In genomic region chr7:151351027-151351426, GRCh38 we compare ENCODE assay signal across 8 cellular contexts. TPM values are rescaled to one million over a fixed set of nuclear protein-coding genes. Genes with fewer than 3 reads are reported as not detected.
DNase-seq lines count a peak whose midpoint lies in the region; ATAC-seq, FAIRE-seq and TF ChIP-seq lines count a peak whose summit lies in the region.

No MANE protein-coding gene starts in this region.

- no peaks in the 10 kb centered on the region for H3K27me3 Mint-ChIP-seq in activated naive CD4-positive, alpha-beta T cell treated with anti-CD3 and anti-CD28 coated beads, Interleukin-2, amount 50 U/mL, for 24 hours

- no peak overlapping the region for H3K4me2 ChIP-seq in hepatocyte

- no peaks in the 10 kb centered on the region for H3K27me3 ChIP-seq in spleen (replicated peaks in 1 of 7)
- no peaks in the 10 kb centered on the region for H3K27me3 ChIP-seq in hepatocyte

- H4K20me1 ChIP-seq in hepatocyte (ENCODE audit: insufficient read depth, poor library complexity, severe bottlenecking) = no peaks in the 10 kb centered on the region

- H3K79me2 ChIP-seq in hepatocyte = peaks cover 7% of the 10 kb centered on the region

- intact Hi-C loops in spleen (cut with DNase I; ENCODE audit: low total_unique reads) = loop anchor here (5.0 kb wide), 1 partner anchor 34 kb away; no protein-coding TSS in a partner anchor

- H3K4me3 ChIP-seq in spleen (peak overlapping the region in 1 of 8 donors; percentile 70), hepatocyte (no peak overlapping the region)

- 49 to 77% (median 61%) methylated on average over 7 to 8 of the region's 8 CpGs for WGBS in spleen, 5 donors
- 71% methylated on average over 8 of the region's 8 CpGs for WGBS in hepatocyte (ENCODE audit: low lambda C conversion rate, missing lambda C conversion rate)

- no peaks in the 10 kb centered on the region for H3K9me2 ChIP-seq in hepatocyte (replicated peaks; ENCODE audit: insufficient read depth)

- H3K4me1 Mint-ChIP-seq in activated naive CD4-positive, alpha-beta T cell treated with anti-CD3 and anti-CD28 coated beads, Interleukin-2, amount 50 U/mL, for 24 hours = peaks cover 73% of the 10 kb centered on the region

- no peak for ATAC-seq in GM18517 (IDR thresholded peaks at IDR 0.05; ENCODE audit: unreplicated experiment)

- H3K27ac Mint-ChIP-seq in activated naive CD4-positive, alpha-beta T cell treated with anti-CD3 and anti-CD28 coated beads, Interleukin-2, amount 50 U/mL, for 24 hours = peak overlapping the region; percentile 95

- H3K36me3 ChIP-seq in spleen = peaks cover 0 to 91% (median 56%) of the 10 kb centered on the region in 6 donors
- H3K36me3 ChIP-seq in hepatocyte (replicated peaks; ENCODE audit: insufficient read depth, low read depth) = no peaks in the 10 kb centered on the region

- H3K36me3 Mint-ChIP-seq in activated naive CD4-positive, alpha-beta T cell treated with anti-CD3 and anti-CD28 coated beads, Interleukin-2, amount 50 U/mL, for 24 hours = peaks cover 12% of the 10 kb centered on the region

- peak overlapping the region; percentile 68 for H3K4me3 Mint-ChIP-seq in activated naive CD4-positive, alpha-beta T cell treated with anti-CD3 and anti-CD28 coated beads, Interleukin-2, amount 50 U/mL, for 24 hours

- no peak overlapping the region for H2AFZ ChIP-seq in hepatocyte

- TF ChIP-seq CTCF in spleen (IDR thresholded peaks at IDR 0.05 in 8 of 11, conservative IDR thresholded peaks at IDR 0.05 in 3 of 11) = peak in 1 of 11 experiments; percentile 42
- TF ChIP-seq CTCF in hepatocyte (IDR thresholded peaks at IDR 0.05; ENCODE audit: poor library complexity) = no peak

- FAIRE-seq in frontal cortex (lab: Jason Lieb, UNC) = no peak

- no peaks in the 10 kb centered on the region for H3K9me3 Mint-ChIP-seq in activated naive CD4-positive, alpha-beta T cell treated with anti-CD3 and anti-CD28 coated beads, Interleukin-2, amount 50 U/mL, for 24 hours

- H3K27ac ChIP-seq in spleen (peak overlapping the region in 7 of 8 donors; percentile 61 to 96 (median 92)), hepatocyte (no peak overlapping the region)

- H3K9me3 ChIP-seq in spleen = no peaks in the 10 kb centered on the region
- H3K9me3 ChIP-seq in hepatocyte (ENCODE audit: low read depth) = no peaks in the 10 kb centered on the region

- peak; percentile 45 for DNase-seq in ELF-1 (ENCODE audit: low read depth, low spot score)
- peak; percentile 9 for DNase-seq in NCI-H1694 treated with DMSO at 0.1 percent for 48 hours (lab: John Stamatoyannopoulos, UW)
- DNase-seq in spleen = peak; percentile 84
- no peak for DNase-seq in amniotic stem cell (lab: John Stamatoyannopoulos, UW)
- DNase-seq in hepatocyte (ENCODE audit: low spot score) = no peak
- DNase-seq in frontal cortex (ENCODE audit: low spot score in 2 of 2) = no peak

- TF ChIP-seq POLR2A in spleen (IDR thresholded peaks at IDR 0.05) = no peak

- peaks cover 35 to 78% (median 46%) of the 10 kb centered on the region in 6 donors for H3K4me1 ChIP-seq in spleen
- peaks cover 8% of the 10 kb centered on the region for H3K4me1 ChIP-seq in hepatocyte (ENCODE audit: insufficient read depth)

RNA-seq across cellular contexts. Expression of gene NUB1, which starts 9.4 kb away (rescaled TPM):
- 10 to 100 TPM; 60.2 to 80.9 (median 70.2) TPM for total RNA-seq in spleen
- polyA plus RNA-seq in spleen = 10 to 100 TPM; 25.2 to 48.2 (median 26.1) TPM
- 38.6 and 42.5 TPM in 2 replicates for total RNA-seq in hepatocyte
- polyA plus RNA-seq in hepatocyte = 22.6 and 28.4 TPM in 2 replicates
- total RNA-seq in frontal cortex = 61.1 TPM

RNA-seq across cellular contexts. Expression of gene WDR86, which starts 58.8 kb away (rescaled TPM):
- 10 to 100 TPM; 15.4 to 71.9 (median 58.1) TPM for total RNA-seq in spleen
- 10 to 100 TPM in 1 of 3 donors, 1 to 10 TPM in 2; 2.8 to 29.5 (median 8.6) TPM for polyA plus RNA-seq in spleen
- total RNA-seq in hepatocyte = 10.6 and 15.5 TPM in 2 replicates
- 12.4 and 19.1 TPM in 2 replicates for polyA plus RNA-seq in hepatocyte
- 49.7 TPM for total RNA-seq in frontal cortex

Comparison
In these comparisons a context has a peak if more than half of its experiments do, and no peak if none do; other contexts are left out.
1. DNase-seq: peak in ELF-1 (single experiment), NCI-H1694 treated with DMSO at 0.1 percent for 48 hours (single experiment) and spleen (single experiment); none in amniotic stem cell (single experiment), hepatocyte (single experiment) and frontal cortex (0 of 2).